Comparison of ENCODE assay signal across 8 cellular contexts in the genomic region with DNA sequence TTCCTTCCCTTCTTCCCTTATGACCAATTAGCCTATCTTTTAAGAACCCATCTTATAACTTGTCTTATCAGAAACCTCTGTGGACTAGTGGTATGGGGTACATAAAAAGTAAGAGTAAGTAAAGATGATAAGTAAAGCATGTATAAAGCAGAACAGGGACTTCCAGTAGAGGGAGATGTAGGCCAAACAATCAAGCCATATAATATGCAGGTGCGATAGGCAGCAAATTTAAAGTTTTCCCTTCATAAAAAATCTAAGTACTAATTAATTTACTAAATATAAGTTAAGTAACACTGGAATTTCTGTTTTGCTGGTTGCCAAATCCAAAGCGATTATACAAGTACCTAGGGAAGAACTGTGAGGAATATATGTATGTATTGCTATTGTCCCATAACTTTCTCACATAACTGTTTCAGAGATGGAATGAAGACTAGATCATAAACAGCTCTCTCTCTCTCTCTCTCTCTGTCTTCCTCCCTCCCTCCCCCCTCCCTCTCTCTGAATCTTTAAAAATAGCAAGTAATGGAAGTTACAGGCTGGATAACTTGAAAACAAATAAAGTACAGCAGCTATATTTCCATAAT. TPM values are rescaled to one million over a fixed set of nuclear protein-coding genes. Genes with fewer than 3 reads are reported as not detected.
DNase-seq lines count a peak whose midpoint lies in the region; ATAC-seq, FAIRE-seq and TF ChIP-seq lines count a peak whose summit lies in the region.

No MANE protein-coding gene starts in this region.

- TF ChIP-seq CTCF in sigmoid colon (IDR thresholded peaks at IDR 0.05), result peak in 1 of 4 experiments; percentile 46

- H3K27ac ChIP-seq in sigmoid colon, result peak overlapping the region in 1 of 4 donors; percentile 2

- no peak for TF ChIP-seq EP300 in sigmoid colon (IDR thresholded peaks at IDR 0.05)

- no peak for TF ChIP-seq POLR2A in H54 (IDR thresholded peaks at IDR 0.05; ENCODE audit: low read depth, low read length)
- no peak for TF ChIP-seq POLR2A in sigmoid colon (IDR thresholded peaks at IDR 0.05)

- DNase-seq in DMS114 treated with DMSO at 0.1 percent for 48 hours (lab: John Stamatoyannopoulos, UW; ENCODE audit: unreplicated experiment) (peak; percentile 57), H54 (ENCODE audit: insufficient read length, low spot score) (no peak), NCI-H82 treated with DMSO at 0.1 percent for 48 hours (lab: John Stamatoyannopoulos, UW; ENCODE audit: unreplicated experiment) (peak; percentile 8), fibroblast of gingiva (ENCODE audit: low read depth) (peak; percentile 33), sigmoid colon (no peak), NOMO-1 treated with DMSO at 0.1 percent for 48 hours (lab: John Stamatoyannopoulos, UW; ENCODE audit: unreplicated experiment) (no peak), sciatic nerve (ENCODE audit: low spot score) (no peak)
- no peak for DNase-seq in stimulated activated CD4-positive, alpha-beta T cell treated with anti-CD3 and anti-CD28 coated beads, Interleukin-4, amount 100 ng/mL, for 4 hours

- H3K9me3 ChIP-seq in sigmoid colon, result no peaks in the 10 kb centered on the region

- no peaks in the 10 kb centered on the region for H3K27me3 ChIP-seq in sigmoid colon

- whole genome bisulfite sequencing in sigmoid colon, 2 donors, result 45 to 75% methylated on average over 2 of the region's 2 CpGs

- no peak overlapping the region for H3K4me3 ChIP-seq in sigmoid colon

- peaks cover 0 to 8% (median 0%) of the 10 kb centered on the region in 4 donors for H3K4me1 ChIP-seq in sigmoid colon

- H3K36me3 ChIP-seq in sigmoid colon, result peaks cover 0 to 7% (median 0%) of the 10 kb centered on the region in 4 donors

- ATAC-seq in sciatic nerve, result no peak

- FAIRE-seq in H54 (lab: Jason Lieb, UNC), result peak; percentile 45

- intact Hi-C loops in sigmoid colon (cut with DNase I) (no loop called here), sciatic nerve (cut with DNase I) (no loop called here)

RNA-seq across cellular contexts. Expression of a gene that starts 25.7 kb away (rescaled TPM):
- total RNA-seq in sigmoid colon (10 to 100 TPM; 22.7 to 59.9 (median 41.8) TPM), sciatic nerve (21.9 TPM)
- 1 to 10 TPM; 3.9 to 6.6 (median 4.6) TPM for polyA plus RNA-seq in sigmoid colon

RNA-seq across cellular contexts. Expression of a gene that starts 25.8 kb away (rescaled TPM):
- total RNA-seq in sigmoid colon (10 to 100 TPM; 60.4 to 91.8 (median 82.6) TPM), sciatic nerve (34.4 TPM)
- 10 to 100 TPM; 40.2 to 46.1 (median 45.3) TPM for polyA plus RNA-seq in sigmoid colon

Comparison
In these comparisons a context has a peak if more than half of its experiments do, and no peak if none do; other contexts are left out.
1. DNase-seq: peak in DMS114 treated with DMSO at 0.1 percent for 48 hours (single experiment), NCI-H82 treated with DMSO at 0.1 percent for 48 hours (single experiment) and fibroblast of gingiva (single experiment); none in H54 (single experiment), sigmoid colon (single experiment), NOMO-1 treated with DMSO at 0.1 percent for 48 hours (single experiment), stimulated activated CD4-positive, alpha-beta T cell treated with anti-CD3 and anti-CD28 coated beads, Interleukin-4, amount 100 ng/mL, for 4 hours (0 of 2) and sciatic nerve (single experiment).